In genomic region chr10:62895058-62895457, GRCh38 we compare ENCODE assay signal across 26 cellular contexts.
DNase-seq lines count a peak whose midpoint lies in the region; ATAC-seq and TF ChIP-seq lines count a peak whose summit lies in the region.
"Had no signal": no experiment of that assay in that cellular context is flagged by ENCODE, and none has a peak within 500 bp of the region (broad histone marks: within the 10 kb centered on the region; RNA-seq: fewer than 3 reads in every experiment).

No MANE protein-coding gene starts in this region.

- H3K27me3 ChIP-seq in adipocyte (replicated peaks; ENCODE audit: control insufficient read depth, insufficient read depth, low read length) (no peaks in the 10 kb centered on the region), left ventricle myocardium inferior (ENCODE audit: low read depth) (peaks cover 74% of the 10 kb centered on the region)
- H3K27me3 ChIP-seq: pancreas, sigmoid colon, testis had no signal

- H3K36me3 ChIP-seq in adipocyte (ENCODE audit: control insufficient read depth, insufficient read depth, low read length, severe bottlenecking) (no peaks in the 10 kb centered on the region), left ventricle myocardium inferior (no peaks in the 10 kb centered on the region)
- H3K36me3 ChIP-seq: pancreas, sigmoid colon had no signal

- TF ChIP-seq CTCF in AG09309 (IDR thresholded peaks at IDR 0.05; ENCODE audit: control insufficient read depth, insufficient read depth, low read depth, low read length, missing control alignments) (no peak), left ventricle myocardium inferior (IDR thresholded peaks at IDR 0.05; ENCODE audit: borderline replicate concordance) (no peak), coronary artery (IDR thresholded peaks at IDR 0.05) (no peak)

- ATAC-seq in HG03571 (IDR thresholded peaks at IDR 0.05; ENCODE audit: unreplicated experiment), result no peak
- ATAC-seq: CD8-positive, alpha-beta T cell; natural killer cell; pancreas; stimulated activated effector memory CD8-positive, alpha-beta T cell treated with anti-CD3 and anti-CD28 coated beads, Interleukin-12 subunit alpha, Interleukin-12 subunit beta, amount 100 ng/mL, for 72 hours; T-cell had no signal

- H3K9me3 ChIP-seq in adipocyte (ENCODE audit: control insufficient read depth, low read length) (no peaks in the 10 kb centered on the region), left ventricle myocardium inferior (replicated peaks) (no peaks in the 10 kb centered on the region)
- H3K9me3 ChIP-seq: pancreas, sigmoid colon, testis had no signal

- intact Hi-C loops in left ventricle myocardium inferior (cut with micrococcal nuclease), result no loop called here

- DNase-seq in AG09309 (ENCODE audit: low read depth) (peak; percentile 71), GM04504 (ENCODE audit: low read depth) (peak; percentile 56), adipocyte (ENCODE audit: low read depth) (peak; percentile 9), left ventricle myocardium inferior (no peak), SKM-1 treated with dmso at 0.1 percent for 144 hours (lab: John Stamatoyannopoulos, UW; ENCODE audit: unreplicated experiment) (no peak), coronary artery (ENCODE audit: low spot score) (no peak)
- no peak for DNase-seq in NK-92 treated with Interleukin-12 subunit alpha and Interleukin-12 subunit beta, amount 100 ng/mL, for 24 hours (lab: John Stamatoyannopoulos, UW)
- DNase-seq: activated CD4-positive, alpha-beta T cell treated with anti-CD3 and anti-CD28 coated beads, Interleukin-2, amount 10 ng/mL, durations not matched to agents 24 days and 14 days; activated effector memory CD4-positive, alpha-beta T cell treated with Interleukin-2 at 50 U/mL for 16 hours; CD8-positive, alpha-beta T cell; DMS53; H7; Kasumi-1; kidney glomerular epithelial cell; mesendoderm; natural killer cell; NCI-H1436 treated with DMSO at 0.1 percent for 48 hours; NCI-H2171 treated with DMSO at 0.1 percent for 48 hours; NCI-H526 treated with DMSO at 0.1 percent for 48 hours; pancreas; SHP77 treated with DMSO at 0.1 percent for 48 hours; sigmoid colon; T-cell; testis had no signal

- no peak overlapping the region for H3K9ac ChIP-seq in adipocyte (ENCODE audit: low read length)

- peak overlapping the region; percentile 22 for H3K27ac ChIP-seq in left ventricle myocardium inferior (replicated peaks)
- no peak overlapping the region for H3K27ac ChIP-seq in coronary artery
- H3K27ac ChIP-seq: pancreas, sigmoid colon, testis had no signal

- no peak overlapping the region for H3K4me3 ChIP-seq in AG09309 (ENCODE audit: control insufficient read depth, low read depth, low read length)
- no peak overlapping the region for H3K4me3 ChIP-seq in adipocyte (ENCODE audit: low read length)
- H3K4me3 ChIP-seq in left ventricle myocardium inferior, result no peak overlapping the region
- no peak overlapping the region for H3K4me3 ChIP-seq in coronary artery
- H3K4me3 ChIP-seq: pancreas, sigmoid colon, testis had no signal

- H3K4me1 ChIP-seq in adipocyte (ENCODE audit: control insufficient read depth, insufficient read depth, low read length), result peaks cover 19% of the 10 kb centered on the region
- no peaks in the 10 kb centered on the region for H3K4me1 ChIP-seq in left ventricle myocardium inferior
- H3K4me1 ChIP-seq: pancreas, sigmoid colon, testis had no signal

Comparison
In these comparisons a context has a peak if more than half of its experiments do, and no peak if none do; other contexts are left out.
1. DNase-seq: peak in AG09309 (single experiment), GM04504 (single experiment) and adipocyte (single experiment); none in left ventricle myocardium inferior (single experiment), SKM-1 treated with dmso at 0.1 percent for 144 hours (single experiment), NK-92 treated with Interleukin-12 subunit alpha and Interleukin-12 subunit beta, amount 100 ng/mL, for 24 hours (single experiment) and coronary artery (single experiment).